ENCODE assay signal across 9 cellular contexts in genomic region chr5:148791334-148791667, GRCh38. TPM values are rescaled to one million over a fixed set of nuclear protein-coding genes. Genes with fewer than 3 reads are reported as not detected.
A peak's percentile ranks its signal among the peaks of the same experiment; 100 is the strongest.
DNase-seq lines count a peak whose midpoint lies in the region; ATAC-seq, FAIRE-seq and TF ChIP-seq lines count a peak whose summit lies in the region.
"Had no signal": no experiment of that assay in that cellular context is flagged by ENCODE, and none has a peak within 500 bp of the region (broad histone marks: within the 10 kb centered on the region; RNA-seq: fewer than 3 reads in every experiment).

No MANE protein-coding gene starts in this region.

- H3K27me3 ChIP-seq in K562 (ENCODE audit: control insufficient read depth in 2 of 2, insufficient read depth in 2 of 2, low read length in 2 of 2) = peaks cover 0 to 2% of the 10 kb centered on the region in 2 experiments; a peak in 1 of 5 replicates

- ATAC-seq in GM21360 (IDR thresholded peaks at IDR 0.05; ENCODE audit: unreplicated experiment) = peak; percentile 96
- ATAC-seq in HG03432 (IDR thresholded peaks at IDR 0.05; ENCODE audit: unreplicated experiment) = peak; percentile 96
- no peak for ATAC-seq in K562

- H3K4me2 ChIP-seq in K562 (ENCODE audit: insufficient read depth, low read length) (no peak overlapping the region), OCI-LY7 (ENCODE audit: low read length) (no peak overlapping the region)

- TF ChIP-seq EP300 in K562 (IDR thresholded peaks at IDR 0.05; ENCODE audit: low read length) = no peak

- no peaks in the 10 kb centered on the region for H3K9me2 ChIP-seq in OCI-LY7 (ENCODE audit: insufficient read depth, low read length)

- H3K36me3 ChIP-seq in K562 (ENCODE audit: control insufficient read depth, insufficient read depth, low read length) (no peaks in the 10 kb centered on the region), OCI-LY7 (ENCODE audit: insufficient read depth, low read length) (no peaks in the 10 kb centered on the region)

- BruUV-seq in K562 (replicated peaks; lab: Mats Ljungman, UMichigan) (no TSS peak), OCI-LY7 (replicated peaks; lab: Mats Ljungman, UMichigan) (no TSS peak)

- TF ChIP-seq POLR2A in GM12891 (IDR thresholded peaks at IDR 0.05; ENCODE audit: low read depth, low read length) (no peak), K562 (conservative IDR thresholded peaks at IDR 0.05) (no peak)

- H3K4me1 ChIP-seq in K562 (replicated peaks in 1 of 2; ENCODE audit: control insufficient read depth in 2 of 2, insufficient read depth in 2 of 2, low read length in 2 of 2) = peaks cover 0 to 17% of the 10 kb centered on the region in 2 experiments; a peak in 3 of 5 replicates
- peaks cover 8% of the 10 kb centered on the region for H3K4me1 ChIP-seq in OCI-LY7 (ENCODE audit: insufficient read depth, low read length, poor library complexity, severe bottlenecking)

- in situ Hi-C loops in K562 (cut with MboI) = no loop called here

- intact Hi-C loops in K562 (cut with micrococcal nuclease) (no loop called here), OCI-LY7 (cut with micrococcal nuclease; ENCODE audit: unreplicated experiment) (no loop called here)

- H3K9me3 ChIP-seq in K562 (replicated peaks; ENCODE audit: control insufficient read depth, insufficient read depth, low read depth, low read length) (no peaks in the 10 kb centered on the region; the same call in 1 of the 2 replicates), OCI-LY7 (ENCODE audit: low read length) (no peaks in the 10 kb centered on the region)

- no peak overlapping the region for H2AFZ ChIP-seq in K562 (ENCODE audit: low read depth, low read length)
- H2AFZ ChIP-seq in OCI-LY7 (ENCODE audit: low read length) = no peak overlapping the region

- H3K4me3 ChIP-seq in K562 = no peak overlapping the region
- H3K4me3 ChIP-seq in OCI-LY7 (ENCODE audit: low read depth, low read length, poor library complexity, severe bottlenecking) = no peak overlapping the region

- no peak for TF ChIP-seq RAD21 in K562 (CRISPR knock-in tag; conservative IDR thresholded peaks at IDR 0.05 in 1 of 2, IDR thresholded peaks at IDR 0.05 in 1 of 2)

- POLR2A ChIA-PET in K562 (lab: Yijun Ruan, JAX) (interaction anchor here (1.4 to 1.6 kb wide), 2 partner anchors 9 to 15 kb away, joined by 3 to 5 read pairs; no protein-coding TSS in a partner anchor), OCI-LY7 (lab: Charles Lee) (interaction anchor here (2.3 kb wide), 1 partner anchor 11 kb away, joined by 6 read pairs; no protein-coding TSS in a partner anchor)

- no peak for TF ChIP-seq CTCF in K562 (IDR thresholded peaks at IDR 0.05 in 2 of 3, conservative IDR thresholded peaks at IDR 0.05 in 1 of 3; ENCODE audit: insufficient read depth in 2 of 3, low read depth in 1 of 3, low read length in 3 of 3)
- TF ChIP-seq CTCF in OCI-LY7 (conservative IDR thresholded peaks at IDR 0.05; ENCODE audit: low read length) = no peak

- no peaks in the 10 kb centered on the region for H3K9me1 ChIP-seq in K562 (ENCODE audit: control insufficient read depth, insufficient read depth, low read length)

- H3K27ac ChIP-seq in K562 (ENCODE audit: extremely low read depth, low read depth, low read length) = no peak overlapping the region
- H3K27ac ChIP-seq in OCI-LY7 (ENCODE audit: low read depth, low read length, poor library complexity, severe bottlenecking) = no peak overlapping the region

- FAIRE-seq in GM12891 (lab: Jason Lieb, UNC) (peak; percentile 77), K562 (lab: Jason Lieb, UNC) (no peak)

- peak; percentile 16 for DNase-seq in GM12891 (ENCODE audit: insufficient read length, low spot score)
- DNase-seq in K562 (ENCODE audit: extremely low read depth in 1 of 4, low spot score in 3 of 4) = no peak
- DNase-seq in OCI-LY7 (ENCODE audit: low spot score) = no peak
- DNase-seq in NCI-H2107 (lab: John Stamatoyannopoulos, UW) = no peak
- DNase-seq in NK-92 (lab: John Stamatoyannopoulos, UW; ENCODE audit: unreplicated experiment) = no peak
- DNase-seq in GF-D8 (lab: John Stamatoyannopoulos, UW) = no peak
- DNase-seq: islet precursor cell had no signal

- no peaks in the 10 kb centered on the region for H4K20me1 ChIP-seq in K562 (replicated peaks; ENCODE audit: control insufficient read depth, insufficient read depth, low read length)
- no peaks in the 10 kb centered on the region for H4K20me1 ChIP-seq in OCI-LY7 (ENCODE audit: insufficient read depth, low read length)

- CTCF ChIA-PET in K562 (lab: Yijun Ruan, JAX; ENCODE audit: low intra/inter-chr PET ratio) = no interaction called here
- CTCF ChIA-PET in OCI-LY7 (lab: Charles Lee; ENCODE audit: unreplicated experiment) = interaction anchor here (1.0 kb wide), 1 partner anchor 167 kb away, joined by 4 read pairs; no protein-coding TSS in a partner anchor

- H3K79me2 ChIP-seq in K562 (ENCODE audit: control insufficient read depth, insufficient read depth, low read length) (no peaks in the 10 kb centered on the region), OCI-LY7 (ENCODE audit: insufficient read depth, low read depth, low read length) (no peaks in the 10 kb centered on the region)

- H3K9ac ChIP-seq in K562 (ENCODE audit: insufficient read depth in 1 of 2, low read depth in 2 of 2, low read length in 2 of 2) = no peak overlapping the region

TF ChIP-seq in GM12891, 5 proteins besides CTCF, POLR2A, EP300 and RAD21:
- TF ChIP-seq TAF1 (IDR thresholded peaks at IDR 0.05; ENCODE audit: low read depth, low read length) (no peak), SPI1 (IDR thresholded peaks at IDR 0.05; ENCODE audit: low read depth, low read length) (peak; percentile 89), PAX5 (IDR thresholded peaks at IDR 0.05; ENCODE audit: insufficient read depth, low read length, severe bottlenecking) (no peak), POLR2AphosphoS5 (IDR thresholded peaks at IDR 0.05; ENCODE audit: low read depth, low read length) (no peak), POU2F2 (IDR thresholded peaks at IDR 0.05; ENCODE audit: low read depth, low read length) (no peak)

TF ChIP-seq in K562, 482 proteins besides CTCF, POLR2A, EP300 and RAD21:
- TF ChIP-seq ZNF436 (CRISPR knock-in tag; IDR thresholded peaks at IDR 0.05) (no peak), FOSL1 (tag; conservative IDR thresholded peaks at IDR 0.05) (peak; percentile 19; the same call in 1 of the 2 replicates)

RNA-seq across cellular contexts. Expression of gene ADRB2, which starts 35.1 kb away (rescaled TPM):
- 0.04 TPM for polyA plus RNA-seq in GM12891 (2012; ENCODE audit: low read depth, missing spikeins)
- 0.23 and 0.53 TPM in 2 replicates for total RNA-seq in K562 (2011; cell fraction: chromatin; rRNA removed; ENCODE audit: low replicate concordance)
- total RNA-seq in K562 (2011; cell fraction: nucleolus; rRNA removed) = 0.26 and 0.50 TPM in 2 replicates
- not detected in 2 replicates for total RNA-seq in K562 (2011; cell fraction: nucleoplasm; rRNA removed)
- 0.12 TPM in 1 of 2 replicates, not detected in the other for total RNA-seq in K562 (2014; rRNA removed)
- total RNA-seq in K562 (2014; rRNA removed; fragmentation: Illumina TruSeq; extraction: Trizol) = 0.04 TPM in 1 of 2 replicates, not detected in the other
- 0.04 and 0.07 TPM in 2 replicates for total RNA-seq in K562 (2015; rRNA removed; fragmentation: Illumina TruSeq; extraction: Trizol)
- 0.04 TPM in 2 replicates for total RNA-seq in K562 (2021)
- polyA plus RNA-seq in K562 (2011; rRNA removed) = 0.18 TPM in 1 of 2 replicates, not detected in the other
- polyA plus RNA-seq in K562 (2011; cell fraction: cytosol; rRNA removed) = 0.18 TPM in 1 of 2 replicates, not detected in the other
- 0.08 and 0.37 TPM in 2 replicates for polyA plus RNA-seq in K562 (2011; cell fraction: nucleus; rRNA removed)
- polyA plus RNA-seq in K562 (2012) = 0.04 TPM in 1 of 2 replicates, not detected in the other
- 0.03 TPM in 1 of 2 replicates, not detected in the other for polyA plus RNA-seq in K562 (2014; fragmentation: Illumina TruSeq; extraction: Trizol)
- polyA plus RNA-seq in K562 (2014; fragmentation: Nextera tagmentation; extraction: Ambion mirVana) = under 1 TPM in 1 of 2 experiments, not detected in 1; 0.01 TPM
- 0.07 and 0.09 TPM in 2 replicates for polyA plus RNA-seq in K562 (2014; rRNA removed)
- 0.56 TPM in 1 of 2 replicates, not detected in the other for polyA minus RNA-seq in K562 (2011; rRNA and poly(A)+ RNA removed)
- polyA minus RNA-seq in K562 (2011; cell fraction: cytosol; rRNA and poly(A)+ RNA removed) = not detected in 2 replicates
- polyA minus RNA-seq in K562 (2011; cell fraction: nucleus; rRNA and poly(A)+ RNA removed) = 0.22 and 0.40 TPM in 2 replicates
- total RNA-seq in OCI-LY7 (2014; rRNA removed; shearing (Covaris generic)) = 14.6 and 16.8 TPM in 2 replicates
- 4.4 and 4.6 TPM in 2 replicates for total RNA-seq in OCI-LY7 (2022)
